Comparison of ENCODE assay signal across 8 cellular contexts in the genomic region with DNA sequence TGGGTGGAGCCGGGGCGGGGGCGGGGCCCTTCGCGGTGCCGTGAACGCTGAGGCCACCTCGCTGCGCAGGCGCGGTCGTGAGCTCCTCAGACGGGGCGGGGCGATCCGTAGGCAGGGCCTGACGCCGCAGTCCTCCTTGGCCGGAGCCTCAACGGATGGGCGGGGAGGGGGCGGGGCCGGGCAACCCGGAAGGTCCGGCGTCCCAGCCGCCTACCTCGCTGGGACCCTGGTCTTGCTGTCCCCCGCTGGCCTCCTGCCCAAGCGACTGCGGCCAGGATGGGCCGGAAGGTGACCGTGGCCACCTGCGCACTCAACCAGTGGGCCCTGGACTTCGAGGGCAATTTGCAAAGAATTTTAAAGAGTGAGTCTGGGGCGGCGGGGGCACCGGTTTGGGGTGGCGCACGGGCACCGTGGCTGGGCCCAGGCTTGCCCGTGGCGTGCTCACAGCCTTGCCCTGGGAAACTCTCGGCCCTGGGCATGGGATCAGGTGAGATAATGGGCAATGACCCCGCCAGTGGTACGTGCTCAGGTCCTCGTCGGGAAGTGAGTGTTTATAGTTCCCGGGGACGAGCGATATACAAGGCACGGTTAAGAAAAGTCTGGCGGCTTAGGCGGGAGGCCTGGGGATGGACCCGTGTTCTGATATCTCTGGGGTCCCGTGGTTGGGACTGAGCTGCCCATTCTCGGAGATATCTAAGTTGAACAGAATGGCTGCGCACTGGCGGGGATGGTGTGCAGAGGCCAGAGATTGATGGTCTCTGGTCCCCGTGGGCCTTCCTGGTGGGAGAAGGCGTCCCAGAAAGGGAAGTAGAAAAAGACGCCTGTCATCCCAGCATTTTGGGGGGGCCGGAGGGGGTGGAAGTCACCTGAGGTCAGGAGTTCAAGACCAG. TPM values are rescaled to one million over a fixed set of nuclear protein-coding genes. Genes with fewer than 3 reads are reported as not detected.
DNase-seq lines count a peak whose midpoint lies in the region; ATAC-seq lines count a peak whose summit lies in the region.

A gene (plus strand): TSS at position 183 of the 890 bp plus-strand sequence. CDS start 94 bp downstream, at position 277.

- peaks cover 27% of the 10 kb centered on the region for H3K36me3 Mint-ChIP-seq in activated CD8-positive, alpha-beta memory T cell treated with anti-CD3 and anti-CD28 coated beads, Interleukin-2, amount 10 ng/mL, durations not matched to agents 7 days and 5 days

- peak within 1 kb of the TSS; percentile 43 for H3K27ac ChIP-seq in HUES48 (ENCODE audit: low read depth, low read length)

- CTCF ChIA-PET in activated CD8-positive, alpha-beta memory T cell treated with anti-CD3 and anti-CD28 coated beads, Interleukin-2, amount 10 ng/mL, durations not matched to agents 7 days and 5 days (lab: Charles Lee): no interaction called here

- peak within 1 kb of the TSS; percentile 88 for H3K4me3 Mint-ChIP-seq in activated CD8-positive, alpha-beta memory T cell treated with anti-CD3 and anti-CD28 coated beads, Interleukin-2, amount 10 ng/mL, durations not matched to agents 7 days and 5 days

- peak within 1 kb of the TSS; percentile 58 for H3K9ac ChIP-seq in HUES48 (ENCODE audit: low read depth, low read length)
- H3K9ac ChIP-seq in NT2/D1 (ENCODE audit: insufficient read length, low read depth): peak within 1 kb of the TSS; percentile 79
- H3K9ac ChIP-seq in endocrine pancreas (ENCODE audit: control insufficient read depth, insufficient read depth, low read length): peak within 1 kb of the TSS; percentile 62

- DNase-seq in CD1c-positive myeloid dendritic cell (ENCODE audit: extremely low spot score) (peak; percentile 98), NT2/D1 (ENCODE audit: low read depth, low spot score) (peak; percentile 93), mesenteric fat pad (ENCODE audit: low spot score) (peak; percentile 99)
- DNase-seq in activated CD8-positive, alpha-beta memory T cell treated with anti-CD3 and anti-CD28 coated beads, Interleukin-2, amount 10 ng/mL, durations not matched to agents 7 days and 5 days: peak; percentile 97
- peak; percentile 89 for DNase-seq in stimulated activated CD8-positive, alpha-beta memory T cell treated with anti-CD3 and anti-CD28 coated beads, Interleukin-15, amount 100 ng/mL, for 1 hour (ENCODE audit: low read depth)

- peaks cover 30% of the 10 kb centered on the region for H3K36me3 ChIP-seq in HUES48 (ENCODE audit: control insufficient read depth, insufficient read depth, low read length)
- peaks cover 39% of the 10 kb centered on the region for H3K36me3 ChIP-seq in NT2/D1 (ENCODE audit: insufficient read depth, insufficient read length, low read length)
- H3K36me3 ChIP-seq in endocrine pancreas (ENCODE audit: control insufficient read depth, insufficient read depth, low read length): no peaks in the 10 kb centered on the region

- no peaks in the 10 kb centered on the region for H3K27me3 Mint-ChIP-seq in activated CD8-positive, alpha-beta memory T cell treated with anti-CD3 and anti-CD28 coated beads, Interleukin-2, amount 10 ng/mL, durations not matched to agents 7 days and 5 days

- H3K27me3 ChIP-seq in HUES48 (ENCODE audit: control insufficient read depth, insufficient read depth, low read length) (no peaks in the 10 kb centered on the region), NT2/D1 (ENCODE audit: insufficient read depth, insufficient read length) (no peaks in the 10 kb centered on the region), endocrine pancreas (ENCODE audit: control insufficient read depth, insufficient read depth, low read length) (no peaks in the 10 kb centered on the region)

- peaks cover 57% of the 10 kb centered on the region for H3K4me1 Mint-ChIP-seq in activated CD8-positive, alpha-beta memory T cell treated with anti-CD3 and anti-CD28 coated beads, Interleukin-2, amount 10 ng/mL, durations not matched to agents 7 days and 5 days

- H3K4me3 ChIP-seq in HUES48 (ENCODE audit: low read depth, low read length) (peak within 1 kb of the TSS; percentile 85), NT2/D1 (ENCODE audit: insufficient read length, low read depth) (peak within 1 kb of the TSS; percentile 85), endocrine pancreas (ENCODE audit: control insufficient read depth, insufficient read depth, low read length) (peak within 1 kb of the TSS; percentile 92)

- H3K27ac Mint-ChIP-seq in activated CD8-positive, alpha-beta memory T cell treated with anti-CD3 and anti-CD28 coated beads, Interleukin-2, amount 10 ng/mL, durations not matched to agents 7 days and 5 days: peak within 1 kb of the TSS; percentile 97

- no peaks in the 10 kb centered on the region for H3K9me3 Mint-ChIP-seq in activated CD8-positive, alpha-beta memory T cell treated with anti-CD3 and anti-CD28 coated beads, Interleukin-2, amount 10 ng/mL, durations not matched to agents 7 days and 5 days (ENCODE audit: low read depth)

- ATAC-seq in GM19467 (IDR thresholded peaks at IDR 0.05; ENCODE audit: unreplicated experiment): peak; percentile 45
- ATAC-seq in activated CD8-positive, alpha-beta memory T cell treated with anti-CD3 and anti-CD28 coated beads, Interleukin-2, amount 10 ng/mL, durations not matched to agents 7 days and 5 days: peak; percentile 74

- H3K9me3 ChIP-seq in HUES48 (ENCODE audit: control insufficient read depth, insufficient read depth, low read length): no peaks in the 10 kb centered on the region
- no peaks in the 10 kb centered on the region for H3K9me3 ChIP-seq in NT2/D1 (ENCODE audit: insufficient read depth, low read length)
- no peaks in the 10 kb centered on the region for H3K9me3 ChIP-seq in endocrine pancreas (ENCODE audit: control insufficient read depth, low read length)

- peaks cover 17% of the 10 kb centered on the region for H3K4me1 ChIP-seq in HUES48 (ENCODE audit: control insufficient read depth, insufficient read depth, low read length)
- peaks cover 3% of the 10 kb centered on the region for H3K4me1 ChIP-seq in NT2/D1 (ENCODE audit: insufficient read depth, insufficient read length)
- H3K4me1 ChIP-seq in endocrine pancreas (ENCODE audit: control insufficient read depth, insufficient read depth, low read length): no peaks in the 10 kb centered on the region

RNA-seq across cellular contexts. Expression of the gene that starts here (rescaled TPM):
- total RNA-seq in activated CD8-positive, alpha-beta memory T cell treated with anti-CD3 and anti-CD28 coated beads, Interleukin-2, amount 10 ng/mL, durations not matched to agents 7 days and 5 days: 100 to 1,000 TPM in 1 of 2 experiments, 10 to 100 TPM in 1; 97.7 to 134 TPM
- total RNA-seq in mesenteric fat pad: 48.0 TPM

Comparison
In these comparisons a context has a peak if more than half of its experiments do, and no peak if none do; other contexts are left out.
1. Peak in every context shown above with its lines: DNase-seq, ATAC-seq, H3K4me3 ChIP-seq and H3K27ac ChIP-seq.